ENCODE assay signal across 26 cellular contexts in the genomic region with DNA sequence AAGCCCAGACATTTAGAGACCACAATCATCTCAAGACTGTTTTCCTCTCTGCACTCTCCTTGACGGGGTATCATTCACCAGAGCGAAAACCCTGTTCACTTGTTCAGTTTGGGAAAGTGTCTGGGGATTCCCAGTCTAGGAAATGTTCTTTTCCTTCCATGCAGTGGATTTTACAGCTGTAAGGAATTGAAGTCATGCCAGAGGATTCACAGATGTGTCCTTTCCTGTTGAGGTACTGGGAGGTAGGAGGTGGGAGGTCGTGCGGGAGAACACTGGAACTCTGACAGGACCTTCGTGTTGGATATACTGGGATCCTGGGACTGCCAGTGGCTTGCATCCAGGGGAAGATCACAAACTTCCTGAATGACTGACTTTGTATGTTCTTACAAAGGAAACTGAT.
"Had no signal": no experiment of that assay in that cellular context is flagged by ENCODE, and none has a peak within 500 bp of the region (broad histone marks: within the 10 kb centered on the region; RNA-seq: fewer than 3 reads in every experiment).

No MANE protein-coding gene starts in this region.

- H3K4me3 Mint-ChIP-seq: activated B cell treated with CpG ODN at 0.5 μM for 24 hours; activated CD8-positive, alpha-beta T cell treated with anti-CD3 and anti-CD28 coated beads for 36 hours; activated naive CD8-positive, alpha-beta T cell; activated T-cell treated with anti-CD3 and anti-CD28 coated beads, Interleukin-2, amount 50 U/mL, for 4 hours; activated T-helper 17 cell treated with anti-CD3 and anti-CD28 coated beads, Interleukin-2, amount 50 U/mL, for 72 hours; T-helper 17 cell; T-helper 2 cell treated with Interferon-gamma antibody and Interleukin-4, amounts not matched to agents 5 μg/mL and 100 μg/mL, for 36 hours had no signal

- H3K4me1 ChIP-seq: ascending aorta, colonic mucosa, esophagus squamous epithelium had no signal

- DNase-seq: activated B cell treated with CpG ODN at 0.5 μM for 24 hours; activated CD4-positive, alpha-beta T cell treated with anti-CD3 and anti-CD28 coated beads, Interleukin-2, amount 50 U/mL, for 1 hour; activated CD4-positive, alpha-beta T cell treated with anti-CD3 and anti-CD28 coated beads, Interleukin-2, amount 50 U/mL, for 48 hours; activated CD8-positive, alpha-beta memory T cell treated with anti-CD3 and anti-CD28 coated beads for 24 hours; activated effector memory CD4-positive, alpha-beta T cell treated with Interleukin-2 at 50 U/mL for 16 hours; activated gamma-delta T cell treated with Interleukin-2 at 50 U/mL for 16 hours; activated naive CD4-positive, alpha-beta T cell treated with anti-CD3 and anti-CD28 coated beads, Interleukin-2, amount 50 U/mL, for 16 hours; activated naive CD4-positive, alpha-beta T cell treated with Interleukin-2 at 50 U/mL for 16 hours; activated T-cell treated with anti-CD3 and anti-CD28 coated beads, Interleukin-2, amount 50 U/mL, for 4 hours; central memory CD4-positive, alpha-beta T cell; cerebellar nuclear complex; effector CD8-positive, alpha-beta T cell; esophagus squamous epithelium; T-helper 1 cell; T-helper 17 cell; T1000 had no signal

- H3K4me3 ChIP-seq: adrenal gland, ascending aorta, colonic mucosa, esophagus squamous epithelium had no signal

- H3K27ac Mint-ChIP-seq: activated B cell treated with CpG ODN at 0.5 μM for 24 hours; activated CD8-positive, alpha-beta T cell treated with anti-CD3 and anti-CD28 coated beads for 36 hours; activated naive CD8-positive, alpha-beta T cell; activated T-helper 17 cell treated with anti-CD3 and anti-CD28 coated beads, Interleukin-2, amount 50 U/mL, for 72 hours; T-helper 17 cell; T-helper 2 cell treated with Interferon-gamma antibody and Interleukin-4, amounts not matched to agents 5 μg/mL and 100 μg/mL, for 36 hours had no signal

- H3K27me3 ChIP-seq: adrenal gland, ascending aorta, brain microvascular endothelial cell, colonic mucosa, esophagus squamous epithelium had no signal

- H3K27me3 Mint-ChIP-seq: activated B cell treated with CpG ODN at 0.5 μM for 24 hours; activated CD8-positive, alpha-beta T cell treated with anti-CD3 and anti-CD28 coated beads for 36 hours; activated naive CD8-positive, alpha-beta T cell had no signal

- H3K9me3 Mint-ChIP-seq: activated CD8-positive, alpha-beta T cell treated with anti-CD3 and anti-CD28 coated beads for 36 hours; activated T-helper 17 cell treated with anti-CD3 and anti-CD28 coated beads, Interleukin-2, amount 50 U/mL, for 72 hours; T-helper 2 cell treated with Interferon-gamma antibody and Interleukin-4, amounts not matched to agents 5 μg/mL and 100 μg/mL, for 36 hours had no signal

- H3K36me3 ChIP-seq: adrenal gland, ascending aorta, brain microvascular endothelial cell, colonic mucosa, esophagus squamous epithelium, WERI-Rb-1 had no signal

- H3K27ac ChIP-seq: adrenal gland, ascending aorta, brain microvascular endothelial cell, colonic mucosa, epithelial cell of prostate, esophagus squamous epithelium, WERI-Rb-1 had no signal

- H3K4me1 Mint-ChIP-seq: activated B cell treated with CpG ODN at 0.5 μM for 24 hours; activated T-helper 17 cell treated with anti-CD3 and anti-CD28 coated beads, Interleukin-2, amount 50 U/mL, for 72 hours; T-helper 17 cell had no signal

- H3K9me3 ChIP-seq: adrenal gland, ascending aorta, colonic mucosa, esophagus squamous epithelium had no signal

- H3K36me3 Mint-ChIP-seq: activated naive CD8-positive, alpha-beta T cell had no signal
